In the genomic region with DNA sequence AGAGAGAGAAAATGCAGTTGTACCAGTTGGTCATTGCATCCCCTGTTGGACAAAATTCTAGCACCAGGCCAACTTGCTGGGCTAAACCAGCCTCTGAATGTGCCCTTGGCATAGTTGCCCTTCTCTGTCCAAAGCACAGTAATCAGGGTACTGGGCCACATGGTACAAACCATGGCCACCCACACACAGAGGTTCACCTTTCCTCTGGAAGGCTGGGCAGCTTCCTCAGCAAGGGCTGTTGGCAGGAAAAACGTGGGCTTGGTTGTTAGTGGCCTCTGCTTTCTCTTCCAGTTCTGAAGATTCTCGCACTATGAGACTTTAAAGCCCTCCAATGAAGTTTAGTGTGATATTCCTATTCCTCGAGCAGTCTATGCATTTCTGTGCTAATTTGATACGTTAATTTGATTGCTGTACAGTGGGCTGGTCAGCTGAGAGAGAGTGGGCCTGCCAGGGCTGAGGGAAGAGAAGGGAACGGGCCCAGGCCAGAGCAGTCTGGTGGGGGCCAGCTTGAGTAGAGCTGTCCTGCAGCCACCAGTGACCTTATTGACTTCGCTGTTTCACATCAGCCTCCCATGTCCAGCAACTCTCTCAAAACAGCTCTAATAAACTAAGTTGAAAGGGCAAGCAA, we compare ENCODE assay signal across 11 cellular contexts. TPM values are rescaled to one million over a fixed set of nuclear protein-coding genes. Genes with fewer than 3 reads are reported as not detected.
DNase-seq lines count a peak whose midpoint lies in the region; ATAC-seq, FAIRE-seq and TF ChIP-seq lines count a peak whose summit lies in the region.
"Had no signal": no experiment of that assay in that cellular context is flagged by ENCODE, and none has a peak within 500 bp of the region (broad histone marks: within the 10 kb centered on the region; RNA-seq: fewer than 3 reads in every experiment).

No MANE protein-coding gene starts in this region.

- DNase-seq in G401 (ENCODE audit: low spot score) = peak; percentile 24
- DNase-seq in caudate nucleus (lab: John Stamatoyannopoulos, UW) = peak in 4 of 61 donors; percentile 41 to 60 (median 50)
- DNase-seq in HepG2 (ENCODE audit: low spot score) = no peak
- DNase-seq in sigmoid colon = no peak
- DNase-seq in NOMO-1 treated with DMSO at 0.1 percent for 48 hours (lab: John Stamatoyannopoulos, UW; ENCODE audit: unreplicated experiment) = no peak
- DNase-seq in foreskin fibroblast = no peak
- DNase-seq in RKO (ENCODE audit: low spot score) = no peak

- no peaks in the 10 kb centered on the region; a peak in 1 of 5 replicates for H3K27me3 ChIP-seq in HepG2 (ENCODE audit: control insufficient read depth in 1 of 2, insufficient read depth in 2 of 2, low read length in 2 of 2)
- no peaks in the 10 kb centered on the region for H3K27me3 ChIP-seq in sigmoid colon

- H3K79me2 ChIP-seq in HepG2 (ENCODE audit: insufficient read depth, low read length) = no peaks in the 10 kb centered on the region

- BruUV-seq in HepG2 (replicated peaks; lab: Mats Ljungman, UMichigan) = TSS peak; percentile 82

- TF ChIP-seq POLR2A in HepG2 (IDR thresholded peaks at IDR 0.05; ENCODE audit: insufficient read depth in 1 of 2, low read depth in 2 of 2, low read length in 2 of 2) (no peak), sigmoid colon (IDR thresholded peaks at IDR 0.05) (no peak)

- H3K9ac ChIP-seq in HepG2 (ENCODE audit: insufficient read depth, low read depth, low read length) = peak overlapping the region; percentile 70

- no peak for FAIRE-seq in HepG2 (lab: Jason Lieb, UNC)
- FAIRE-seq: colon had no signal

- CTCF ChIA-PET in HepG2 (lab: Yijun Ruan, JAX; ENCODE audit: low intra/inter-chr PET ratio, low total read pairs) = no interaction called here

- ATAC-seq in HepG2 (peak; percentile 67), HG03439 (IDR thresholded peaks at IDR 0.05; ENCODE audit: unreplicated experiment) (no peak)

- H3K4me2 ChIP-seq in HepG2 (ENCODE audit: low read depth, low read length) = peak overlapping the region; percentile 84

- TF ChIP-seq EP300 in HepG2 (IDR thresholded peaks at IDR 0.05; ENCODE audit: low read depth in 2 of 2, low read length in 2 of 2) (no peak), HepG2 (CRISPR knock-in tag; IDR thresholded peaks at IDR 0.05; ENCODE audit: borderline replicate concordance) (no peak), sigmoid colon (IDR thresholded peaks at IDR 0.05) (no peak)

- peak overlapping the region; percentile 71 for H2AFZ ChIP-seq in HepG2 (ENCODE audit: low read length)

- H3K9me3 ChIP-seq in HepG2 (ENCODE audit: low read length) = no peaks in the 10 kb centered on the region
- no peaks in the 10 kb centered on the region for H3K9me3 ChIP-seq in sigmoid colon

- in situ Hi-C loops in G401 (cut with HindIII; ENCODE audit: low sequenced_read_pairs) = no loop called here
- in situ Hi-C loops in HepG2 (cut with HindIII; ENCODE audit: extremely low pct_ligation_motif_present, low pct_unique_long_range_greater_than_20kb) = no loop called here

- intact Hi-C loops in HepG2 (cut with micrococcal nuclease; ENCODE audit: unreplicated experiment) = loop anchor here (1.0 kb wide), 1 partner anchor 19 kb away; no protein-coding TSS in a partner anchor
- intact Hi-C loops in sigmoid colon (cut with DNase I) = no loop called here

- H3K4me3 ChIP-seq in HepG2 (replicated peaks in 1 of 3; ENCODE audit: insufficient read depth in 1 of 3, low read depth in 2 of 3, low read length in 3 of 3) (peak overlapping the region; percentile 71 to 88 (median 86)), sigmoid colon (peak overlapping the region; percentile 22 to 41 (median 38)), foreskin fibroblast (ENCODE audit: low read depth in 1 of 2, low read length in 2 of 2) (no peak overlapping the region)

- POLR2A ChIA-PET in HepG2 (lab: Yijun Ruan, JAX) = no interaction called here

- WGBS in HepG2 (ENCODE audit: low lambda C conversion rate) = 20% methylated on average over 3 of the region's 6 CpGs
- 75 to 80% methylated on average over 6 of the region's 6 CpGs for WGBS in sigmoid colon, 2 donors

- no peaks in the 10 kb centered on the region for H4K20me1 ChIP-seq in HepG2 (ENCODE audit: insufficient read depth, low read length)

- TF ChIP-seq CTCF in HepG2 (CRISPR knock-in tag; IDR thresholded peaks at IDR 0.05) (no peak), sigmoid colon (IDR thresholded peaks at IDR 0.05) (no peak), foreskin fibroblast (IDR thresholded peaks at IDR 0.05; ENCODE audit: low read depth, low read length) (no peak)

- TF ChIP-seq RAD21 in HepG2 (CRISPR knock-in tag; IDR thresholded peaks at IDR 0.05) = no peak

- H3K36me3 ChIP-seq in HepG2 (replicated peaks in 1 of 2; ENCODE audit: control insufficient read depth in 1 of 2, insufficient read depth in 2 of 2, low read length in 2 of 2) (0 out of 5 replicates have a peak, but pooled peaks cover 0 to 2% of the 10 kb centered on the region in 2 experiments), sigmoid colon (no peaks in the 10 kb centered on the region)

- H3K4me1 ChIP-seq in HepG2 (ENCODE audit: insufficient read depth, low read length) = peaks cover 42% of the 10 kb centered on the region
- peaks cover 0 to 19% (median 17%) of the 10 kb centered on the region in 4 donors for H3K4me1 ChIP-seq in sigmoid colon

- H3K27ac ChIP-seq in caudate nucleus (ENCODE audit: low read depth, low read length) (peak overlapping the region; percentile 72), HepG2 (ENCODE audit: extremely low read length, insufficient read depth, low read length) (peak overlapping the region; percentile 31), sigmoid colon (peak overlapping the region; percentile 72 to 83 (median 82))

TF ChIP-seq in HepG2, 621 proteins besides CTCF, POLR2A, EP300 and RAD21 (continues in another document):
- TF ChIP-seq BCL6 (CRISPR knock-in tag; IDR thresholded peaks at IDR 0.05) (0 out of 2 replicates have a peak, but pooled peaks have one; percentile 1), RBAK (CRISPR knock-in tag; IDR thresholded peaks at IDR 0.05) (no peak), ZFY (CRISPR knock-in tag; IDR thresholded peaks at IDR 0.05) (0 out of 2 replicates have a peak, but pooled peaks have one; percentile 16), KLF12 (CRISPR knock-in tag; IDR thresholded peaks at IDR 0.05; ENCODE audit: borderline replicate concordance) (no peak), DMAP1 (CRISPR knock-in tag; IDR thresholded peaks at IDR 0.05) (no peak)

RNA-seq across cellular contexts. Expression of a gene that starts 0.6 kb away (rescaled TPM):
- total RNA-seq in G401 (2014; rRNA removed; shearing (Covaris generic)) = not detected in 2 replicates
- total RNA-seq in HepG2 (2016; rRNA removed; fragmentation: Illumina TruSeq; extraction: Trizol) (10.3 and 14.6 TPM in 2 replicates), sigmoid colon (1 to 10 TPM; 2.0 to 3.6 (median 2.5) TPM)
- 1.8 TPM in 2 replicates for total RNA-seq in HepG2 (2016; cell fraction: cytosol; rRNA removed; fragmentation: Illumina TruSeq; extraction: Trizol; ENCODE audit: low read depth)
- total RNA-seq in HepG2 (2016; cell fraction: insoluble cytoplasmic fraction; rRNA removed; fragmentation: Illumina TruSeq; extraction: Trizol) = 10.6 and 13.4 TPM in 2 replicates
- 4.4 and 4.7 TPM in 2 replicates for total RNA-seq in HepG2 (2016; cell fraction: membrane; rRNA removed; fragmentation: Illumina TruSeq; extraction: Trizol)
- total RNA-seq in HepG2 (2016; cell fraction: nucleus; rRNA removed; fragmentation: Illumina TruSeq; extraction: Trizol) = 4.3 TPM in 2 replicates
- polyA plus RNA-seq in HepG2 (2011; rRNA removed) (6.1 and 6.4 TPM in 2 replicates), sigmoid colon (1 to 10 TPM in 2 of 3 donors, under 1 TPM in 1; 0.96 to 2.4 (median 1.2) TPM)
- polyA plus RNA-seq in HepG2 (2011; cell fraction: cytosol; rRNA removed) = 4.8 and 6.4 TPM in 2 replicates
- 2.2 and 3.2 TPM in 2 replicates for polyA plus RNA-seq in HepG2 (2011; cell fraction: nucleus; rRNA removed)
- 8.1 and 8.5 TPM in 2 replicates for polyA plus RNA-seq in HepG2 (2012)
- polyA plus RNA-seq in HepG2 (2016; cell fraction: cytosol; fragmentation: Illumina TruSeq; extraction: Trizol; ENCODE audit: low read depth) = 1.2 and 1.4 TPM in 2 replicates
- 10.3 and 10.7 TPM in 2 replicates for polyA plus RNA-seq in HepG2 (2016; cell fraction: insoluble cytoplasmic fraction; fragmentation: Illumina TruSeq; extraction: Trizol; ENCODE audit: low read depth)
- polyA plus RNA-seq in HepG2 (2016; cell fraction: membrane; fragmentation: Illumina TruSeq; extraction: Trizol; ENCODE audit: low read depth) = 2.9 and 3.0 TPM in 2 replicates
- polyA plus RNA-seq in HepG2 (2016; cell fraction: nucleus; fragmentation: Illumina TruSeq; extraction: Trizol; ENCODE audit: insufficient read depth, low read depth) = 5.3 and 5.5 TPM in 2 replicates
- polyA minus RNA-seq in HepG2 (2011; rRNA and poly(A)+ RNA removed; ENCODE audit: low replicate concordance) = 1.2 and 10.7 TPM in 2 replicates
- 3.7 and 5.5 TPM in 2 replicates for polyA minus RNA-seq in HepG2 (2011; cell fraction: cytosol; rRNA and poly(A)+ RNA removed)
- polyA minus RNA-seq in HepG2 (2011; cell fraction: nucleus; rRNA and poly(A)+ RNA removed) = 4.0 and 6.2 TPM in 2 replicates
- total RNA-seq: progenitor cell of endocrine pancreas; T-helper 1 cell treated with Interleukin-12 subunit alpha and Interleukin-12 subunit beta and Interleukin-4 antibody, amounts not matched to agents 30 ng/mL and 1 ng/mL, for 36 hours had no signal

RNA-seq across cellular contexts. Expression of a gene that starts 56.6 kb away (rescaled TPM):
- 1.8 and 2.6 TPM in 2 replicates for total RNA-seq in G401 (2014; rRNA removed; shearing (Covaris generic))
- not detected in 2 replicates for total RNA-seq in HepG2 (2016; rRNA removed; fragmentation: Illumina TruSeq; extraction: Trizol)
- total RNA-seq in HepG2 (2016; cell fraction: cytosol; rRNA removed; fragmentation: Illumina TruSeq; extraction: Trizol; ENCODE audit: low read depth) = not detected in 2 replicates
- not detected in 2 replicates for total RNA-seq in HepG2 (2016; cell fraction: insoluble cytoplasmic fraction; rRNA removed; fragmentation: Illumina TruSeq; extraction: Trizol)
- not detected in 2 replicates for total RNA-seq in HepG2 (2016; cell fraction: membrane; rRNA removed; fragmentation: Illumina TruSeq; extraction: Trizol)
- total RNA-seq in HepG2 (2016; cell fraction: nucleus; rRNA removed; fragmentation: Illumina TruSeq; extraction: Trizol) = not detected in 2 replicates
- polyA plus RNA-seq in HepG2 (2011; rRNA removed) = not detected in 2 replicates
- not detected in 2 replicates for polyA plus RNA-seq in HepG2 (2011; cell fraction: cytosol; rRNA removed)
- not detected in 2 replicates for polyA plus RNA-seq in HepG2 (2011; cell fraction: nucleus; rRNA removed)
- polyA plus RNA-seq in HepG2 (2012) = not detected in 2 replicates
- polyA plus RNA-seq in HepG2 (2016; cell fraction: cytosol; fragmentation: Illumina TruSeq; extraction: Trizol; ENCODE audit: low read depth) = not detected in 2 replicates
- polyA plus RNA-seq in HepG2 (2016; cell fraction: insoluble cytoplasmic fraction; fragmentation: Illumina TruSeq; extraction: Trizol; ENCODE audit: low read depth) = not detected in 2 replicates
- not detected in 2 replicates for polyA plus RNA-seq in HepG2 (2016; cell fraction: membrane; fragmentation: Illumina TruSeq; extraction: Trizol; ENCODE audit: low read depth)
- polyA plus RNA-seq in HepG2 (2016; cell fraction: nucleus; fragmentation: Illumina TruSeq; extraction: Trizol; ENCODE audit: insufficient read depth, low read depth) = not detected in 2 replicates
- polyA minus RNA-seq in HepG2 (2011; rRNA and poly(A)+ RNA removed; ENCODE audit: low replicate concordance) = not detected in 2 replicates
- polyA minus RNA-seq in HepG2 (2011; cell fraction: cytosol; rRNA and poly(A)+ RNA removed) = not detected in 2 replicates
- not detected in 2 replicates for polyA minus RNA-seq in HepG2 (2011; cell fraction: nucleus; rRNA and poly(A)+ RNA removed)
- total RNA-seq in sigmoid colon = 10 to 100 TPM; 24.4 to 41.3 (median 39.9) TPM
- under 1 TPM in 1 of 3 donors, not detected in 2; 0.76 TPM for polyA plus RNA-seq in sigmoid colon
- total RNA-seq: T-helper 1 cell treated with Interleukin-12 subunit alpha and Interleukin-12 subunit beta and Interleukin-4 antibody, amounts not matched to agents 30 ng/mL and 1 ng/mL, for 36 hours had no signal

Comparison
In these comparisons a context has a peak if more than half of its experiments do, and no peak if none do; other contexts are left out.
1. H3K27ac ChIP-seq: peak in every context shown above with its lines; median percentile 82 in sigmoid colon; 72 in caudate nucleus; 31 in HepG2.
2. H3K4me3 ChIP-seq: peak in HepG2 (3 of 3) and sigmoid colon (4 of 4); none in foreskin fibroblast (0 of 2).